Comparison of ENCODE assay signal across 1 cellular context in genomic region chr1:12167493-12168429, GRCh38.
TF ChIP-seq lines count a peak whose summit lies in the region.

No MANE protein-coding gene starts in this region.

TF ChIP-seq in K562, 482 proteins besides CTCF, POLR2A, EP300 and RAD21 (continued from another document and continues in another):
- TF ChIP-seq ZNF518B (CRISPR knock-in tag; IDR thresholded peaks at IDR 0.05) (no peak), NR4A1 (CRISPR knock-in tag; IDR thresholded peaks at IDR 0.05) (no peak), NR4A1 (tag; IDR thresholded peaks at IDR 0.05) (no peak), GTF2E2 (tag; IDR thresholded peaks at IDR 0.05) (no peak), NR0B1 (IDR thresholded peaks at IDR 0.05; ENCODE audit: partially characterized antibody) (no peak), ZNF444 (CRISPR knock-in tag; IDR thresholded peaks at IDR 0.05) (no peak), CBX3 (IDR thresholded peaks at IDR 0.05; ENCODE audit: borderline replicate concordance in 1 of 2, low read length in 2 of 2) (0 out of 3 replicates have a peak, but pooled peaks of 1 of the 2 experiments have one; percentile 50), SPI1 (IDR thresholded peaks at IDR 0.05; ENCODE audit: borderline replicate concordance, low read depth, low read length) (no peak), DPF2 (IDR thresholded peaks at IDR 0.05) (peak; percentile 76), GATA2 (CRISPR knock-in tag; IDR thresholded peaks at IDR 0.05) (no peak; the same call in 1 of the 2 replicates), MTA2 (IDR thresholded peaks at IDR 0.05; ENCODE audit: low read depth) (no peak; the same call in 1 of the 2 replicates), ILK (tag; IDR thresholded peaks at IDR 0.05; ENCODE audit: borderline replicate concordance, low read depth) (no peak), ZNF586 (CRISPR knock-in tag; conservative IDR thresholded peaks at IDR 0.05) (no peak), FOXK2 (conservative IDR thresholded peaks at IDR 0.05 in 1 of 2, IDR thresholded peaks at IDR 0.05 in 1 of 2; ENCODE audit: low read depth in 2 of 2) (peak in 1 of 2 experiments; percentile 11; a peak in 1 of 4 replicates), CBFA2T2 (conservative IDR thresholded peaks at IDR 0.05) (peak; percentile 82), SMAD1 (IDR thresholded peaks at IDR 0.05; ENCODE audit: low read depth, low read length, partially characterized antibody) (no peak), PCBP1 (IDR thresholded peaks at IDR 0.05; ENCODE audit: low read depth, low read length, poor library complexity, severe bottlenecking) (no peak), ATF3 (IDR thresholded peaks at IDR 0.05) (peak; percentile 12; the same call in 1 of the 2 replicates), ATF3 (CRISPR knock-in tag; conservative IDR thresholded peaks at IDR 0.05) (0 out of 2 replicates have a peak, but pooled peaks have one; percentile 16), CEBPZ (IDR thresholded peaks at IDR 0.05; ENCODE audit: borderline replicate concordance, low read depth, low read length) (no peak), ZBTB7A (IDR thresholded peaks at IDR 0.05; ENCODE audit: borderline replicate concordance, control insufficient read depth, low read depth, low read length) (peak; percentile 49), IRF1 (CRISPR knock-in tag; IDR thresholded peaks at IDR 0.05; ENCODE audit: borderline replicate concordance) (no peak), ZKSCAN3 (CRISPR knock-in tag; IDR thresholded peaks at IDR 0.05) (no peak), MEF2A (IDR thresholded peaks at IDR 0.05; ENCODE audit: control insufficient read depth, low read depth, low read length) (no peak), CLOCK (CRISPR knock-in tag; IDR thresholded peaks at IDR 0.05; ENCODE audit: borderline replicate concordance) (no peak), ERF (CRISPR knock-in tag; IDR thresholded peaks at IDR 0.05) (no peak), BRD9 (IDR thresholded peaks at IDR 0.05; ENCODE audit: low read depth, partially characterized antibody) (no peak), PRDM10 (IDR thresholded peaks at IDR 0.05; ENCODE audit: partially characterized antibody) (no peak), UBTF (IDR thresholded peaks at IDR 0.05; ENCODE audit: borderline replicate concordance in 1 of 2, low read depth in 2 of 2, low read length in 2 of 2) (0 out of 4 replicates have a peak, but pooled peaks of 1 of the 2 experiments have one; percentile 30), KLF6 (CRISPR knock-in tag; IDR thresholded peaks at IDR 0.05; ENCODE audit: borderline replicate concordance) (no peak), ZBTB2 (IDR thresholded peaks at IDR 0.05) (peak; percentile 64; the same call in 1 of the 2 replicates), RB1 (IDR thresholded peaks at IDR 0.05; ENCODE audit: low read depth) (no peak), SAFB (IDR thresholded peaks at IDR 0.05; ENCODE audit: borderline replicate concordance, low read depth, low read length) (no peak), RNF2 (IDR thresholded peaks at IDR 0.05) (no peak), FOXJ2 (tag; IDR thresholded peaks at IDR 0.05) (no peak), ZNF124 (CRISPR knock-in tag; IDR thresholded peaks at IDR 0.05) (no peak), CXXC5 (CRISPR knock-in tag; IDR thresholded peaks at IDR 0.05) (no peak), ZNF274 (IDR thresholded peaks at IDR 0.05; ENCODE audit: borderline replicate concordance, low read depth, low read length) (no peak), ID3 (CRISPR knock-in tag; IDR thresholded peaks at IDR 0.05) (no peak), ID3 (tag; IDR thresholded peaks at IDR 0.05) (peak; percentile 20; the same call in 1 of the 2 replicates)
